Comparison of ENCODE assay signal across 24 cellular contexts in genomic region chr12:52542785-52543318, GRCh38. TPM values are rescaled to one million over a fixed set of nuclear protein-coding genes. Genes with fewer than 3 reads are reported as not detected.
DNase-seq lines count a peak whose midpoint lies in the region; ATAC-seq, FAIRE-seq and TF ChIP-seq lines count a peak whose summit lies in the region.
"Had no signal": no experiment of that assay in that cellular context is flagged by ENCODE, and none has a peak within 500 bp of the region (broad histone marks: within the 10 kb centered on the region; RNA-seq: fewer than 3 reads in every experiment).

No MANE protein-coding gene starts in this region.

- H4K91ac ChIP-seq in mesenchymal stem cell (ENCODE audit: low read length) = no peak overlapping the region

- H3K79me1 ChIP-seq in mesenchymal stem cell (replicated peaks; ENCODE audit: low read length, poor library complexity, severe bottlenecking) = no peaks in the 10 kb centered on the region

- H3K27me3 ChIP-seq in HepG2 (ENCODE audit: control insufficient read depth in 1 of 2, insufficient read depth in 2 of 2, low read length in 2 of 2) (peaks cover under 1 to 4% of the 10 kb centered on the region in 2 experiments; a peak in 2 of 5 replicates), right lobe of liver (no peaks in the 10 kb centered on the region), mesenchymal stem cell (ENCODE audit: control insufficient read depth in 1 of 2, insufficient read depth in 1 of 2, low read length in 2 of 2) (peaks cover 0 to 44% of the 10 kb centered on the region in 2 experiments)
- H3K27me3 ChIP-seq: MG63, SJSA1 had no signal

- no peak overlapping the region for H3K18ac ChIP-seq in mesenchymal stem cell (ENCODE audit: low read depth in 1 of 2, low read length in 2 of 2)

- FAIRE-seq in HepG2 (lab: Jason Lieb, UNC) = no peak
- FAIRE-seq: GM18507 had no signal

- H3K4me1 ChIP-seq in HepG2 (ENCODE audit: insufficient read depth, low read length) (no peaks in the 10 kb centered on the region), right lobe of liver (no peaks in the 10 kb centered on the region), mesenchymal stem cell (ENCODE audit: control insufficient read depth, insufficient read depth, low read depth, low read length) (no peaks in the 10 kb centered on the region)

- no peak overlapping the region for H2BK12ac ChIP-seq in mesenchymal stem cell (ENCODE audit: low read length in 2 of 2)

- no peak overlapping the region for H2BK120ac ChIP-seq in mesenchymal stem cell (ENCODE audit: low read depth, low read length)

- POLR2A ChIA-PET in HepG2 (lab: Yijun Ruan, JAX) = no interaction called here

- H3K9ac ChIP-seq in HepG2 (ENCODE audit: insufficient read depth, low read depth, low read length) = no peak overlapping the region
- H3K9ac ChIP-seq in mesenchymal stem cell (ENCODE audit: low read length) = no peak overlapping the region

- H3K27ac ChIP-seq in HepG2 (ENCODE audit: extremely low read length, insufficient read depth, low read length) = no peak overlapping the region
- no peak overlapping the region for H3K27ac ChIP-seq in right lobe of liver
- H3K27ac ChIP-seq in mesenchymal stem cell (ENCODE audit: low read length, poor library complexity, severe bottlenecking) = no peak overlapping the region
- H3K27ac ChIP-seq: SJSA1 had no signal

- no peak for TF ChIP-seq CTCF in HepG2 (CRISPR knock-in tag; IDR thresholded peaks at IDR 0.05)
- TF ChIP-seq CTCF in right lobe of liver (IDR thresholded peaks at IDR 0.05) = no peak
- no peak for TF ChIP-seq CTCF in neural crest cell (conservative IDR thresholded peaks at IDR 0.05)

- CTCF ChIA-PET in HepG2 (lab: Yijun Ruan, JAX; ENCODE audit: low intra/inter-chr PET ratio, low total read pairs) = no interaction called here

- H3K79me2 ChIP-seq in HepG2 (ENCODE audit: insufficient read depth, low read length) = no peaks in the 10 kb centered on the region

- H3K9me3 Mint-ChIP-seq in T-helper 2 cell treated with Interferon-gamma antibody and Interleukin-4, amounts not matched to agents 5 μg/mL and 100 μg/mL, for 36 hours = no peaks in the 10 kb centered on the region
- H3K9me3 Mint-ChIP-seq in neural crest cell = no peaks in the 10 kb centered on the region

- ATAC-seq in HepG2 = no peak
- ATAC-seq in right lobe of liver = no peak
- ATAC-seq in HG03135 (IDR thresholded peaks at IDR 0.05; ENCODE audit: unreplicated experiment) = no peak
- ATAC-seq: PC-3 had no signal

- no peak overlapping the region for H3K4me2 ChIP-seq in HepG2 (ENCODE audit: low read depth, low read length)
- H3K4me2 ChIP-seq in mesenchymal stem cell (ENCODE audit: low read length, poor library complexity, severe bottlenecking) = no peak overlapping the region

- no peaks in the 10 kb centered on the region for H3K9me3 ChIP-seq in HepG2 (ENCODE audit: low read length)
- H3K9me3 ChIP-seq in right lobe of liver = no peaks in the 10 kb centered on the region
- H3K9me3 ChIP-seq in mesenchymal stem cell (ENCODE audit: control insufficient read depth, low read length) = no peaks in the 10 kb centered on the region
- H3K9me3 ChIP-seq: MG63, SJSA1 had no signal

- TF ChIP-seq POLR2A in HepG2 (IDR thresholded peaks at IDR 0.05; ENCODE audit: insufficient read depth in 1 of 2, low read depth in 2 of 2, low read length in 2 of 2) (no peak), right lobe of liver (IDR thresholded peaks at IDR 0.05) (no peak)

- TF ChIP-seq RAD21 in HepG2 (CRISPR knock-in tag; IDR thresholded peaks at IDR 0.05) = no peak

- H3K36me3 ChIP-seq in HepG2 (replicated peaks in 1 of 2; ENCODE audit: control insufficient read depth in 1 of 2, insufficient read depth in 2 of 2, low read length in 2 of 2) = no peaks in the 10 kb centered on the region
- no peaks in the 10 kb centered on the region for H3K36me3 ChIP-seq in right lobe of liver
- no peaks in the 10 kb centered on the region for H3K36me3 ChIP-seq in mesenchymal stem cell (ENCODE audit: control insufficient read depth in 1 of 2, insufficient read depth in 2 of 2, low read depth in 1 of 2, low read length in 2 of 2)
- H3K36me3 ChIP-seq: MG63, SJSA1 had no signal

- no peaks in the 10 kb centered on the region for H4K20me1 ChIP-seq in HepG2 (ENCODE audit: insufficient read depth, low read length)

- intact Hi-C loops in HepG2 (cut with micrococcal nuclease; ENCODE audit: unreplicated experiment) (no loop called here), right lobe of liver (cut with DNase I) (no loop called here)

- H3K36me3 Mint-ChIP-seq in T-helper 2 cell treated with Interferon-gamma antibody and Interleukin-4, amounts not matched to agents 5 μg/mL and 100 μg/mL, for 36 hours (ENCODE audit: low read depth) = no peaks in the 10 kb centered on the region
- no peaks in the 10 kb centered on the region for H3K36me3 Mint-ChIP-seq in neural crest cell (ENCODE audit: low read depth)

- H3K27me3 Mint-ChIP-seq in T-helper 2 cell treated with Interferon-gamma antibody and Interleukin-4, amounts not matched to agents 5 μg/mL and 100 μg/mL, for 36 hours (ENCODE audit: low read depth) = peaks cover 4% of the 10 kb centered on the region
- H3K27me3 Mint-ChIP-seq in neural crest cell (ENCODE audit: low read depth) = peaks cover 10% of the 10 kb centered on the region

- H3K4me3 ChIP-seq in HepG2 (replicated peaks in 1 of 3; ENCODE audit: insufficient read depth in 1 of 3, low read depth in 2 of 3, low read length in 3 of 3) = no peak overlapping the region
- H3K4me3 ChIP-seq in right lobe of liver = no peak overlapping the region
- H3K4me3 ChIP-seq in mesenchymal stem cell (ENCODE audit: insufficient read depth in 1 of 2, low read depth in 1 of 2, low read length in 2 of 2) = no peak overlapping the region
- H3K4me3 ChIP-seq: MG63, SJSA1 had no signal

- peaks cover 4% of the 10 kb centered on the region for H3K4me1 Mint-ChIP-seq in T-helper 2 cell treated with Interferon-gamma antibody and Interleukin-4, amounts not matched to agents 5 μg/mL and 100 μg/mL, for 36 hours (ENCODE audit: low read depth)
- H3K4me1 Mint-ChIP-seq in neural crest cell = no peaks in the 10 kb centered on the region

- H2BK15ac ChIP-seq in mesenchymal stem cell (ENCODE audit: low read depth, poor library complexity, severe bottlenecking) = no peak overlapping the region

- BruUV-seq in HepG2 (replicated peaks; lab: Mats Ljungman, UMichigan) = no TSS peak

- no peak overlapping the region for H3K4me3 Mint-ChIP-seq in T-helper 2 cell treated with Interferon-gamma antibody and Interleukin-4, amounts not matched to agents 5 μg/mL and 100 μg/mL, for 36 hours
- H3K4me3 Mint-ChIP-seq in neural crest cell = no peak overlapping the region

- TF ChIP-seq EP300 in HepG2 (IDR thresholded peaks at IDR 0.05; ENCODE audit: low read depth in 2 of 2, low read length in 2 of 2) (no peak), HepG2 (CRISPR knock-in tag; IDR thresholded peaks at IDR 0.05; ENCODE audit: borderline replicate concordance) (no peak)

- H2BK5ac ChIP-seq in mesenchymal stem cell (ENCODE audit: low read depth, low read length, poor library complexity, severe bottlenecking) = no peak overlapping the region

- WGBS in HepG2 (ENCODE audit: low lambda C conversion rate) = 9% methylated on average over 7 of the region's 7 CpGs
- 55% methylated on average over 6 of the region's 7 CpGs for WGBS in right lobe of liver (ENCODE audit: insufficient coverage, low coverage, low lambda C conversion rate, missing lambda C conversion rate)
- 75% methylated on average over 6 of the region's 7 CpGs for whole genome bisulfite sequencing in mesenchymal stem cell

- H2AFZ ChIP-seq in HepG2 (ENCODE audit: low read length) (no peak overlapping the region), mesenchymal stem cell (ENCODE audit: low read depth, low read length) (no peak overlapping the region)

- peak overlapping the region; percentile 9 for H3K27ac Mint-ChIP-seq in T-helper 2 cell treated with Interferon-gamma antibody and Interleukin-4, amounts not matched to agents 5 μg/mL and 100 μg/mL, for 36 hours
- peak overlapping the region; percentile 53 for H3K27ac Mint-ChIP-seq in neural crest cell (ENCODE audit: unreplicated experiment)

- no peak overlapping the region for H4K8ac ChIP-seq in mesenchymal stem cell (ENCODE audit: low read length)

- H3K14ac ChIP-seq in mesenchymal stem cell (ENCODE audit: low read length in 2 of 2) = no peak overlapping the region

- no peak overlapping the region for H3K23ac ChIP-seq in mesenchymal stem cell (ENCODE audit: low read length in 2 of 2)

- in situ Hi-C loops in HepG2 (cut with HindIII; ENCODE audit: extremely low pct_ligation_motif_present, low pct_unique_long_range_greater_than_20kb) = loop anchor here (25.0 kb wide), 1 partner anchor 406 kb away; no protein-coding TSS in a partner anchor

- DNase-seq in HepG2 (ENCODE audit: low spot score) (no peak), right lobe of liver (no peak), neural crest cell (ENCODE audit: low read depth, low spot score) (no peak), mesenchymal stem cell (no peak)
- DNase-seq in T-helper 2 cell treated with Interferon-gamma antibody and Interleukin-4, amounts not matched to agents 5 μg/mL and 100 μg/mL, for 36 hours (ENCODE audit: low spot score) = no peak
- DNase-seq: Calu3; DND-41; KG1; MG63; NCI-H1092; NCI-H1417 treated with DMSO at 0.1 percent for 48 hours; NCI-H187; NCI-H2107; NCI-H524; NCI-H748 treated with DMSO at 0.1 percent for 48 hours; NK-92 treated with Interleukin-12 subunit alpha and Interleukin-12 subunit beta, amount 100 ng/mL, for 24 hours; PC-3; Right ventricle myocardium superior had no signal

- H2AK5ac ChIP-seq in mesenchymal stem cell (ENCODE audit: low read length, severe bottlenecking) = no peak overlapping the region

- no peak overlapping the region for H3K4ac ChIP-seq in mesenchymal stem cell (ENCODE audit: low read depth in 1 of 2, low read length in 2 of 2)

RNA-seq across cellular contexts. Expression of gene KRT71, which starts 10.1 kb away (rescaled TPM):
- total RNA-seq in HepG2 (2016; rRNA removed; fragmentation: Illumina TruSeq; extraction: Trizol) = not detected in 2 replicates
- not detected in 2 replicates for total RNA-seq in HepG2 (2016; cell fraction: cytosol; rRNA removed; fragmentation: Illumina TruSeq; extraction: Trizol; ENCODE audit: low read depth)
- not detected in 2 replicates for total RNA-seq in HepG2 (2016; cell fraction: insoluble cytoplasmic fraction; rRNA removed; fragmentation: Illumina TruSeq; extraction: Trizol)
- not detected in 2 replicates for total RNA-seq in HepG2 (2016; cell fraction: membrane; rRNA removed; fragmentation: Illumina TruSeq; extraction: Trizol)
- total RNA-seq in HepG2 (2016; cell fraction: nucleus; rRNA removed; fragmentation: Illumina TruSeq; extraction: Trizol) = not detected in 2 replicates
- polyA plus RNA-seq in HepG2 (2011; rRNA removed) = not detected in 2 replicates
- polyA plus RNA-seq in HepG2 (2011; cell fraction: cytosol; rRNA removed) = not detected in 2 replicates
- not detected in 2 replicates for polyA plus RNA-seq in HepG2 (2011; cell fraction: nucleus; rRNA removed)
- polyA plus RNA-seq in HepG2 (2012) = not detected in 2 replicates
- not detected in 2 replicates for polyA plus RNA-seq in HepG2 (2016; cell fraction: cytosol; fragmentation: Illumina TruSeq; extraction: Trizol; ENCODE audit: low read depth)
- not detected in 2 replicates for polyA plus RNA-seq in HepG2 (2016; cell fraction: insoluble cytoplasmic fraction; fragmentation: Illumina TruSeq; extraction: Trizol; ENCODE audit: low read depth)
- polyA plus RNA-seq in HepG2 (2016; cell fraction: membrane; fragmentation: Illumina TruSeq; extraction: Trizol; ENCODE audit: low read depth) = not detected in 2 replicates
- polyA plus RNA-seq in HepG2 (2016; cell fraction: nucleus; fragmentation: Illumina TruSeq; extraction: Trizol; ENCODE audit: insufficient read depth, low read depth) = not detected in 2 replicates
- polyA minus RNA-seq in HepG2 (2011; rRNA and poly(A)+ RNA removed; ENCODE audit: low replicate concordance) = not detected in 2 replicates
- not detected in 2 replicates for polyA minus RNA-seq in HepG2 (2011; cell fraction: cytosol; rRNA and poly(A)+ RNA removed)
- not detected in 2 replicates for polyA minus RNA-seq in HepG2 (2011; cell fraction: nucleus; rRNA and poly(A)+ RNA removed)
- total RNA-seq in right lobe of liver = not detected
- total RNA-seq in neural crest cell = not detected in 2 replicates
- polyA plus RNA-seq in mesenchymal stem cell (2013, experiment 1 of 2) = not detected
- not detected for polyA plus RNA-seq in mesenchymal stem cell (2013, experiment 2 of 2)
- total RNA-seq: A172, Calu3, H4, PC-3, Right ventricle myocardium superior, SJSA1 had no signal
- polyA plus RNA-seq: BJ had no signal

RNA-seq across cellular contexts. Expression of gene KRT5, which starts 22.7 kb away (rescaled TPM):
- not detected in 2 replicates for total RNA-seq in HepG2 (2016; rRNA removed; fragmentation: Illumina TruSeq; extraction: Trizol)
- not detected in 2 replicates for total RNA-seq in HepG2 (2016; cell fraction: cytosol; rRNA removed; fragmentation: Illumina TruSeq; extraction: Trizol; ENCODE audit: low read depth)
- not detected in 2 replicates for total RNA-seq in HepG2 (2016; cell fraction: insoluble cytoplasmic fraction; rRNA removed; fragmentation: Illumina TruSeq; extraction: Trizol)
- total RNA-seq in HepG2 (2016; cell fraction: membrane; rRNA removed; fragmentation: Illumina TruSeq; extraction: Trizol) = not detected in 2 replicates
- not detected in 2 replicates for total RNA-seq in HepG2 (2016; cell fraction: nucleus; rRNA removed; fragmentation: Illumina TruSeq; extraction: Trizol)
- polyA plus RNA-seq in HepG2 (2011; rRNA removed) = 0.08 and 0.29 TPM in 2 replicates
- polyA plus RNA-seq in HepG2 (2011; cell fraction: cytosol; rRNA removed) = not detected in 2 replicates
- not detected in 2 replicates for polyA plus RNA-seq in HepG2 (2011; cell fraction: nucleus; rRNA removed)
- polyA plus RNA-seq in HepG2 (2012) = not detected in 2 replicates
- not detected in 2 replicates for polyA plus RNA-seq in HepG2 (2016; cell fraction: cytosol; fragmentation: Illumina TruSeq; extraction: Trizol; ENCODE audit: low read depth)
- not detected in 2 replicates for polyA plus RNA-seq in HepG2 (2016; cell fraction: insoluble cytoplasmic fraction; fragmentation: Illumina TruSeq; extraction: Trizol; ENCODE audit: low read depth)
- polyA plus RNA-seq in HepG2 (2016; cell fraction: membrane; fragmentation: Illumina TruSeq; extraction: Trizol; ENCODE audit: low read depth) = not detected in 2 replicates
- not detected in 2 replicates for polyA plus RNA-seq in HepG2 (2016; cell fraction: nucleus; fragmentation: Illumina TruSeq; extraction: Trizol; ENCODE audit: insufficient read depth, low read depth)
- polyA minus RNA-seq in HepG2 (2011; rRNA and poly(A)+ RNA removed; ENCODE audit: low replicate concordance) = 32.1 TPM in 1 of 2 replicates, not detected in the other
- not detected in 2 replicates for polyA minus RNA-seq in HepG2 (2011; cell fraction: cytosol; rRNA and poly(A)+ RNA removed)
- polyA minus RNA-seq in HepG2 (2011; cell fraction: nucleus; rRNA and poly(A)+ RNA removed) = not detected in 2 replicates
- total RNA-seq in right lobe of liver = under 1 TPM in 1 of 6 experiments, not detected in 5; 0.66 TPM
- not detected in 2 replicates for total RNA-seq in neural crest cell
- polyA plus RNA-seq in mesenchymal stem cell (2013, experiment 1 of 2) = not detected
- polyA plus RNA-seq in mesenchymal stem cell (2013, experiment 2 of 2) = not detected
- total RNA-seq: H4, PC-3, Right ventricle myocardium superior, SJSA1 had no signal
- polyA plus RNA-seq: BJ had no signal

RNA-seq across cellular contexts. Expression of gene KRT74, which starts 30.8 kb away (rescaled TPM):
- total RNA-seq in HepG2 (2016; rRNA removed; fragmentation: Illumina TruSeq; extraction: Trizol) (not detected in 2 replicates), right lobe of liver (not detected), neural crest cell (not detected in 2 replicates)
- total RNA-seq in HepG2 (2016; cell fraction: cytosol; rRNA removed; fragmentation: Illumina TruSeq; extraction: Trizol; ENCODE audit: low read depth) = not detected in 2 replicates
- not detected in 2 replicates for total RNA-seq in HepG2 (2016; cell fraction: insoluble cytoplasmic fraction; rRNA removed; fragmentation: Illumina TruSeq; extraction: Trizol)
- total RNA-seq in HepG2 (2016; cell fraction: membrane; rRNA removed; fragmentation: Illumina TruSeq; extraction: Trizol) = not detected in 2 replicates
- total RNA-seq in HepG2 (2016; cell fraction: nucleus; rRNA removed; fragmentation: Illumina TruSeq; extraction: Trizol) = not detected in 2 replicates
- not detected in 2 replicates for polyA plus RNA-seq in HepG2 (2011; rRNA removed)
- polyA plus RNA-seq in HepG2 (2011; cell fraction: cytosol; rRNA removed) = not detected in 2 replicates
- polyA plus RNA-seq in HepG2 (2011; cell fraction: nucleus; rRNA removed) = not detected in 2 replicates
- polyA plus RNA-seq in HepG2 (2012) = not detected in 2 replicates
- polyA plus RNA-seq in HepG2 (2016; cell fraction: cytosol; fragmentation: Illumina TruSeq; extraction: Trizol; ENCODE audit: low read depth) = not detected in 2 replicates
- not detected in 2 replicates for polyA plus RNA-seq in HepG2 (2016; cell fraction: insoluble cytoplasmic fraction; fragmentation: Illumina TruSeq; extraction: Trizol; ENCODE audit: low read depth)
- polyA plus RNA-seq in HepG2 (2016; cell fraction: membrane; fragmentation: Illumina TruSeq; extraction: Trizol; ENCODE audit: low read depth) = not detected in 2 replicates
- polyA plus RNA-seq in HepG2 (2016; cell fraction: nucleus; fragmentation: Illumina TruSeq; extraction: Trizol; ENCODE audit: insufficient read depth, low read depth) = not detected in 2 replicates
- not detected in 2 replicates for polyA minus RNA-seq in HepG2 (2011; rRNA and poly(A)+ RNA removed; ENCODE audit: low replicate concordance)
- not detected in 2 replicates for polyA minus RNA-seq in HepG2 (2011; cell fraction: cytosol; rRNA and poly(A)+ RNA removed)
- not detected in 2 replicates for polyA minus RNA-seq in HepG2 (2011; cell fraction: nucleus; rRNA and poly(A)+ RNA removed)
- not detected for polyA plus RNA-seq in mesenchymal stem cell (2013, experiment 1 of 2)
- not detected for polyA plus RNA-seq in mesenchymal stem cell (2013, experiment 2 of 2)
- total RNA-seq: A172, Calu3, H4, PC-3, Right ventricle myocardium superior, SJSA1 had no signal
- polyA plus RNA-seq: BJ had no signal

RNA-seq across cellular contexts. Expression of gene KRT6A, which starts 49.8 kb away (rescaled TPM):
- total RNA-seq in HepG2 (2016; rRNA removed; fragmentation: Illumina TruSeq; extraction: Trizol) (not detected in 2 replicates), right lobe of liver (1 to 10 TPM in 1 of 6 experiments, not detected in 5; 1.2 TPM), neural crest cell (not detected in 2 replicates)
- not detected in 2 replicates for total RNA-seq in HepG2 (2016; cell fraction: cytosol; rRNA removed; fragmentation: Illumina TruSeq; extraction: Trizol; ENCODE audit: low read depth)
- total RNA-seq in HepG2 (2016; cell fraction: insoluble cytoplasmic fraction; rRNA removed; fragmentation: Illumina TruSeq; extraction: Trizol) = not detected in 2 replicates
- total RNA-seq in HepG2 (2016; cell fraction: membrane; rRNA removed; fragmentation: Illumina TruSeq; extraction: Trizol) = not detected in 2 replicates
- total RNA-seq in HepG2 (2016; cell fraction: nucleus; rRNA removed; fragmentation: Illumina TruSeq; extraction: Trizol) = not detected in 2 replicates
- polyA plus RNA-seq in HepG2 (2011; rRNA removed) = 0.13 TPM in 2 replicates
- 0.05 TPM in 1 of 2 replicates, not detected in the other for polyA plus RNA-seq in HepG2 (2011; cell fraction: cytosol; rRNA removed)
- not detected in 2 replicates for polyA plus RNA-seq in HepG2 (2011; cell fraction: nucleus; rRNA removed)
- not detected in 2 replicates for polyA plus RNA-seq in HepG2 (2012)
- polyA plus RNA-seq in HepG2 (2016; cell fraction: cytosol; fragmentation: Illumina TruSeq; extraction: Trizol; ENCODE audit: low read depth) = not detected in 2 replicates
- not detected in 2 replicates for polyA plus RNA-seq in HepG2 (2016; cell fraction: insoluble cytoplasmic fraction; fragmentation: Illumina TruSeq; extraction: Trizol; ENCODE audit: low read depth)
- not detected in 2 replicates for polyA plus RNA-seq in HepG2 (2016; cell fraction: membrane; fragmentation: Illumina TruSeq; extraction: Trizol; ENCODE audit: low read depth)
- polyA plus RNA-seq in HepG2 (2016; cell fraction: nucleus; fragmentation: Illumina TruSeq; extraction: Trizol; ENCODE audit: insufficient read depth, low read depth) = not detected in 2 replicates
- polyA minus RNA-seq in HepG2 (2011; rRNA and poly(A)+ RNA removed; ENCODE audit: low replicate concordance) = 11.8 TPM in 1 of 2 replicates, not detected in the other
- not detected in 2 replicates for polyA minus RNA-seq in HepG2 (2011; cell fraction: cytosol; rRNA and poly(A)+ RNA removed)
- not detected in 2 replicates for polyA minus RNA-seq in HepG2 (2011; cell fraction: nucleus; rRNA and poly(A)+ RNA removed)
- not detected for polyA plus RNA-seq in mesenchymal stem cell (2013, experiment 1 of 2)
- not detected for polyA plus RNA-seq in mesenchymal stem cell (2013, experiment 2 of 2)
- total RNA-seq: A172, H4, Right ventricle myocardium superior, SJSA1 had no signal
- polyA plus RNA-seq: BJ had no signal

RNA-seq across cellular contexts. Expression of gene KRT72, which starts 58.4 kb away (rescaled TPM):
- total RNA-seq in HepG2 (2016; rRNA removed; fragmentation: Illumina TruSeq; extraction: Trizol) (not detected in 2 replicates), right lobe of liver (not detected), neural crest cell (not detected in 2 replicates)
- not detected in 2 replicates for total RNA-seq in HepG2 (2016; cell fraction: cytosol; rRNA removed; fragmentation: Illumina TruSeq; extraction: Trizol; ENCODE audit: low read depth)
- not detected in 2 replicates for total RNA-seq in HepG2 (2016; cell fraction: insoluble cytoplasmic fraction; rRNA removed; fragmentation: Illumina TruSeq; extraction: Trizol)
- not detected in 2 replicates for total RNA-seq in HepG2 (2016; cell fraction: membrane; rRNA removed; fragmentation: Illumina TruSeq; extraction: Trizol)
- not detected in 2 replicates for total RNA-seq in HepG2 (2016; cell fraction: nucleus; rRNA removed; fragmentation: Illumina TruSeq; extraction: Trizol)
- not detected in 2 replicates for polyA plus RNA-seq in HepG2 (2011; rRNA removed)
- polyA plus RNA-seq in HepG2 (2011; cell fraction: cytosol; rRNA removed) = not detected in 2 replicates
- polyA plus RNA-seq in HepG2 (2011; cell fraction: nucleus; rRNA removed) = not detected in 2 replicates
- polyA plus RNA-seq in HepG2 (2012) = not detected in 2 replicates
- polyA plus RNA-seq in HepG2 (2016; cell fraction: cytosol; fragmentation: Illumina TruSeq; extraction: Trizol; ENCODE audit: low read depth) = not detected in 2 replicates
- polyA plus RNA-seq in HepG2 (2016; cell fraction: insoluble cytoplasmic fraction; fragmentation: Illumina TruSeq; extraction: Trizol; ENCODE audit: low read depth) = not detected in 2 replicates
- polyA plus RNA-seq in HepG2 (2016; cell fraction: membrane; fragmentation: Illumina TruSeq; extraction: Trizol; ENCODE audit: low read depth) = not detected in 2 replicates
- not detected in 2 replicates for polyA plus RNA-seq in HepG2 (2016; cell fraction: nucleus; fragmentation: Illumina TruSeq; extraction: Trizol; ENCODE audit: insufficient read depth, low read depth)
- polyA minus RNA-seq in HepG2 (2011; rRNA and poly(A)+ RNA removed; ENCODE audit: low replicate concordance) = not detected in 2 replicates
- not detected in 2 replicates for polyA minus RNA-seq in HepG2 (2011; cell fraction: cytosol; rRNA and poly(A)+ RNA removed)
- not detected in 2 replicates for polyA minus RNA-seq in HepG2 (2011; cell fraction: nucleus; rRNA and poly(A)+ RNA removed)
- not detected for polyA plus RNA-seq in mesenchymal stem cell (2013, experiment 1 of 2)
- 0.01 TPM for polyA plus RNA-seq in mesenchymal stem cell (2013, experiment 2 of 2)
- total RNA-seq: A172, Calu3, H4, PC-3, Right ventricle myocardium superior, SJSA1 had no signal
- polyA plus RNA-seq: BJ had no signal
